ENCODE assay signal across 8 cellular contexts in genomic region chr3:8441969-8442559, GRCh38. TPM values are rescaled to one million over a fixed set of nuclear protein-coding genes. Genes with fewer than 3 reads are reported as not detected.
DNase-seq lines count a peak whose midpoint lies in the region; ATAC-seq, FAIRE-seq and TF ChIP-seq lines count a peak whose summit lies in the region.

No MANE protein-coding gene starts in this region.

- in situ Hi-C loops in K562 (cut with MboI), result no loop called here
- in situ Hi-C loops in transverse colon (cut with MboI; ENCODE audit: low pct_ligation_motif_present in 1 of 4, low pct_unique_long_range_greater_than_20kb in 1 of 4, low sequenced_read_pairs in 3 of 4), result loop anchor here in 1 of 4 donors (25.0 kb wide), 1 partner anchor 170 kb away; no protein-coding TSS in a partner anchor

- H3K9me3 ChIP-seq in K562 (replicated peaks; ENCODE audit: control insufficient read depth, insufficient read depth, low read depth, low read length), result no peaks in the 10 kb centered on the region
- H3K9me3 ChIP-seq in transverse colon, result no peaks in the 10 kb centered on the region

- peak; percentile 69 to 71 for TF ChIP-seq RAD21 in K562 (CRISPR knock-in tag; conservative IDR thresholded peaks at IDR 0.05 in 1 of 2, IDR thresholded peaks at IDR 0.05 in 1 of 2)

- H3K36me3 ChIP-seq in GM06990 (ENCODE audit: control insufficient read depth, insufficient read depth, low read length), result no peaks in the 10 kb centered on the region
- no peaks in the 10 kb centered on the region for H3K36me3 ChIP-seq in K562 (ENCODE audit: control insufficient read depth, insufficient read depth, low read length)
- no peaks in the 10 kb centered on the region for H3K36me3 ChIP-seq in transverse colon

- ATAC-seq in K562, result peak; percentile 78
- no peak for ATAC-seq in HG03565 (IDR thresholded peaks at IDR 0.05; ENCODE audit: unreplicated experiment)
- no peak for ATAC-seq in HG02938 (IDR thresholded peaks at IDR 0.05; ENCODE audit: unreplicated experiment)

- no peak overlapping the region for H3K9ac ChIP-seq in K562 (ENCODE audit: insufficient read depth in 1 of 2, low read depth in 2 of 2, low read length in 2 of 2)

- no peaks in the 10 kb centered on the region for H4K20me1 ChIP-seq in K562 (replicated peaks; ENCODE audit: control insufficient read depth, insufficient read depth, low read length)

- 0 out of 2 replicates have a peak, but pooled peaks cover 2% of the 10 kb centered on the region for H3K27me3 ChIP-seq in GM06990 (replicated peaks; ENCODE audit: control insufficient read depth, insufficient read depth, low read length)
- H3K27me3 ChIP-seq in K562 (ENCODE audit: control insufficient read depth in 2 of 2, insufficient read depth in 2 of 2, low read length in 2 of 2), result peaks cover 0 to 4% of the 10 kb centered on the region in 2 experiments; a peak in 1 of 5 replicates
- H3K27me3 ChIP-seq in transverse colon, result no peaks in the 10 kb centered on the region

- no peak overlapping the region for H3K4me3 ChIP-seq in GM06990 (replicated peaks; ENCODE audit: low read depth, low read length)
- no peak overlapping the region for H3K4me3 ChIP-seq in K562
- no peak overlapping the region for H3K4me3 ChIP-seq in transverse colon

- TF ChIP-seq EP300 in K562 (IDR thresholded peaks at IDR 0.05; ENCODE audit: low read length) (no peak), transverse colon (IDR thresholded peaks at IDR 0.05; ENCODE audit: low read depth) (no peak)

- DNase-seq in GM06990 (ENCODE audit: extremely low read depth, insufficient read length) (no peak), K562 (ENCODE audit: extremely low read depth in 1 of 4, low spot score in 3 of 4) (peak; percentile 36 to 53 (median 44)), transverse colon (no peak), KG1 (lab: John Stamatoyannopoulos, UW) (no peak)

- TF ChIP-seq CTCF in GM06990 (IDR thresholded peaks at IDR 0.05; ENCODE audit: insufficient read depth, low read length, poor library complexity, severe bottlenecking) (peak; percentile 62), LNCAP (IDR thresholded peaks at IDR 0.05) (peak; percentile 73), K562 (IDR thresholded peaks at IDR 0.05 in 2 of 3, conservative IDR thresholded peaks at IDR 0.05 in 1 of 3; ENCODE audit: insufficient read depth in 2 of 3, low read depth in 1 of 3, low read length in 3 of 3) (peak; percentile 49 to 68 (median 68)), transverse colon (IDR thresholded peaks at IDR 0.05) (peak; percentile 62 to 79 (median 71))

- no peaks in the 10 kb centered on the region for H3K79me2 ChIP-seq in K562 (ENCODE audit: control insufficient read depth, insufficient read depth, low read length)

- TF ChIP-seq POLR2A in K562 (conservative IDR thresholded peaks at IDR 0.05) (no peak), transverse colon (IDR thresholded peaks at IDR 0.05) (no peak)

- H3K27ac ChIP-seq in K562 (ENCODE audit: extremely low read depth, low read depth, low read length) (no peak overlapping the region), transverse colon (peak overlapping the region in 2 of 4 donors; percentile 0 to 84)

- H3K9me1 ChIP-seq in K562 (ENCODE audit: control insufficient read depth, insufficient read depth, low read length), result no peaks in the 10 kb centered on the region

- H3K4me2 ChIP-seq in K562 (ENCODE audit: insufficient read depth, low read length), result no peak overlapping the region

- FAIRE-seq in K562 (lab: Jason Lieb, UNC), result peak; percentile 82
- peak; percentile 91 for FAIRE-seq in islet of Langerhans (lab: Jason Lieb, UNC)

- H2AFZ ChIP-seq in K562 (ENCODE audit: low read depth, low read length), result no peak overlapping the region

- BruUV-seq in K562 (replicated peaks; lab: Mats Ljungman, UMichigan), result no TSS peak

- POLR2A ChIA-PET in K562 (lab: Yijun Ruan, JAX), result interaction anchor here (0.8 kb wide), 1 partner anchor 10 kb away, joined by 3 read pairs; no protein-coding TSS in a partner anchor

- no peaks in the 10 kb centered on the region for H3K4me1 ChIP-seq in K562 (replicated peaks in 1 of 2; ENCODE audit: control insufficient read depth in 2 of 2, insufficient read depth in 2 of 2, low read length in 2 of 2)
- H3K4me1 ChIP-seq in transverse colon, result peaks cover 0 to 34% (median 21%) of the 10 kb centered on the region in 4 donors

- CTCF ChIA-PET in K562 (lab: Yijun Ruan, JAX; ENCODE audit: low intra/inter-chr PET ratio), result interaction anchor here (1.7 kb wide), 2 partner anchors 166 to 181 kb away, joined by 8 to 12 read pairs; no protein-coding TSS in a partner anchor

- 3% methylated on average over 8 of the region's 8 CpGs for WGBS in K562 (ENCODE audit: insufficient coverage, low coverage, missing lambda C conversion rate)
- 46% methylated on average over 8 of the region's 8 CpGs; no CpG with 5 or more reads in 1 of the 2 donors for WGBS in transverse colon (ENCODE audit: low coverage in 1 of 2), 2 donors

- intact Hi-C loops in K562 (cut with micrococcal nuclease), result loop anchor here (1.0 kb wide), 1 partner anchor 181 kb away; no protein-coding TSS in a partner anchor
- intact Hi-C loops in transverse colon (cut with DNase I; ENCODE audit: low total_unique reads), result loop anchor here (2.0 to 10.0 kb wide), 2 partner anchors 53 to 181 kb away; no protein-coding TSS in a partner anchor

TF ChIP-seq in K562, 482 proteins besides CTCF, POLR2A, EP300 and RAD21:
- TF ChIP-seq E2F6 (IDR thresholded peaks at IDR 0.05; ENCODE audit: borderline replicate concordance in 1 of 2, extremely low read depth in 1 of 2, insufficient read depth in 1 of 2, insufficient read length in 1 of 2, low read depth in 1 of 2, low read length in 1 of 2, poor library complexity in 1 of 2, severe bottlenecking in 1 of 2), result peak in 1 of 2 experiments; percentile 11
- no peak for TF ChIP-seq THAP7 (CRISPR knock-in tag; IDR thresholded peaks at IDR 0.05)

RNA-seq across cellular contexts. Expression of gene LMCD1, which starts 59.6 kb away (rescaled TPM):
- not detected in 2 replicates for total RNA-seq in K562 (2011; cell fraction: chromatin; rRNA removed; ENCODE audit: low replicate concordance)
- total RNA-seq in K562 (2011; cell fraction: nucleolus; rRNA removed), result not detected in 2 replicates
- total RNA-seq in K562 (2011; cell fraction: nucleoplasm; rRNA removed), result not detected in 2 replicates
- not detected in 2 replicates for total RNA-seq in K562 (2014; rRNA removed)
- not detected in 2 replicates for total RNA-seq in K562 (2014; rRNA removed; fragmentation: Illumina TruSeq; extraction: Trizol)
- total RNA-seq in K562 (2015; rRNA removed; fragmentation: Illumina TruSeq; extraction: Trizol), result not detected in 2 replicates
- not detected in 2 replicates for total RNA-seq in K562 (2021)
- not detected in 2 replicates for polyA plus RNA-seq in K562 (2011; rRNA removed)
- polyA plus RNA-seq in K562 (2011; cell fraction: cytosol; rRNA removed), result not detected in 2 replicates
- polyA plus RNA-seq in K562 (2011; cell fraction: nucleus; rRNA removed), result not detected in 2 replicates
- polyA plus RNA-seq in K562 (2012), result 0.01 and 0.15 TPM in 2 replicates
- not detected in 2 replicates for polyA plus RNA-seq in K562 (2014; fragmentation: Illumina TruSeq; extraction: Trizol)
- not detected for polyA plus RNA-seq in K562 (2014; fragmentation: Nextera tagmentation; extraction: Ambion mirVana)
- 0.60 TPM in 1 of 2 replicates, not detected in the other for polyA plus RNA-seq in K562 (2014; rRNA removed)
- polyA minus RNA-seq in K562 (2011; rRNA and poly(A)+ RNA removed), result not detected in 2 replicates
- not detected in 2 replicates for polyA minus RNA-seq in K562 (2011; cell fraction: cytosol; rRNA and poly(A)+ RNA removed)
- polyA minus RNA-seq in K562 (2011; cell fraction: nucleus; rRNA and poly(A)+ RNA removed), result not detected in 2 replicates
- 10 to 100 TPM in 2 of 4 donors, 1 to 10 TPM in 2; 6.7 to 26.6 (median 9.6) TPM for total RNA-seq in transverse colon

Comparison
In these comparisons a context has a peak if more than half of its experiments do, and no peak if none do; other contexts are left out.
1. DNase-seq: peak in K562 (4 of 4); none in GM06990 (single experiment), transverse colon (single experiment) and KG1 (single experiment).
2. RNA of gene LMCD1, which starts 59.6 kb away (total RNA-seq): 6.7 to 26.6 TPM in transverse colon; not detected in K562; every median in the first group is over 4 times any median in the second.
3. Peak in every context shown above with its lines, with median percentiles within 50 percentile points of each other: CTCF ChIP-seq.